In the genomic region with DNA sequence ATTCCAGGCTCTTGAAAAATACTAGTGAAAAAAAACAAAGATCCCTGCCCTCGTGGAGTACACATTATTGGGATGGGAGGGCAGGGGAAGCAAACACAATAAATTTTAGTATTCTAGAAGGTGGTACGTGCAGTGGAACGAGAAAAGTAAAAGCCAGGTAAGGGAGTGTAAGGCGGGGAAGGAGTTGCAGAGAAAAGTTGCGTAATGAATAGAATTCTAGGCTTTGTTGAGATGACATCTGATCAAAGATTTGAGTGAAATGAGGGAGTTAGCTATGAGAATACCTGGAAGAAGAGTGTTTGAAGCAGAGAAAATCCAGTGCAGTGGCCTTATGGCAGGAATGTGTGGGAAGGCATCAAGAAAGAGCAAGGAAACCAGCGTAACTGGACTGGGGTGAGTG, we compare ENCODE assay signal across 13 cellular contexts. TPM values are rescaled to one million over a fixed set of nuclear protein-coding genes. Genes with fewer than 3 reads are reported as not detected.
A peak's percentile ranks its signal among the peaks of the same experiment; 100 is the strongest.
DNase-seq lines count a peak whose midpoint lies in the region; ATAC-seq lines count a peak whose summit lies in the region.
"Had no signal": no experiment of that assay in that cellular context is flagged by ENCODE, and none has a peak within 500 bp of the region (broad histone marks: within the 10 kb centered on the region; RNA-seq: fewer than 3 reads in every experiment).

No MANE protein-coding gene starts in this region.

- no peak overlapping the region for H3K27ac Mint-ChIP-seq in activated naive CD4-positive, alpha-beta T cell treated with anti-CD3 and anti-CD28 coated beads for 36 hours
- peak overlapping the region in 1 of 2 donors; percentile 23 for H3K27ac Mint-ChIP-seq in activated naive CD4-positive, alpha-beta T cell treated with anti-CD3 and anti-CD28 coated beads, Interleukin-2, amount 50 U/mL, for 72 hours
- peak overlapping the region; percentile 47 for H3K27ac Mint-ChIP-seq in activated naive CD8-positive, alpha-beta T cell
- peak overlapping the region in 1 of 2 donors; percentile 3 for H3K27ac Mint-ChIP-seq in stimulated activated naive CD8-positive, alpha-beta T cell treated with anti-CD3 and anti-CD28 coated beads, Interleukin-15, amount 100 ng/mL, for 72 hours
- H3K27ac Mint-ChIP-seq: stimulated activated memory B cell treated with anti-CD40 and anti-IgM and Interleukin-4, amounts not matched to agents 10 μg/mL and 1 μg/mL and 100 μg/mL, for 72 hours had no signal

- ATAC-seq in activated naive CD4-positive, alpha-beta T cell treated with anti-CD3 and anti-CD28 coated beads, Interleukin-2, amount 50 U/mL, for 72 hours, result no peak
- no peak for ATAC-seq in stimulated activated naive CD8-positive, alpha-beta T cell treated with anti-CD3 and anti-CD28 coated beads, Interleukin-15, amount 100 ng/mL, for 72 hours
- no peak for ATAC-seq in HG03280 (IDR thresholded peaks at IDR 0.05; ENCODE audit: unreplicated experiment)
- ATAC-seq in left lobe of liver, result no peak
- ATAC-seq: gastrocnemius medialis; stimulated activated memory B cell treated with anti-CD40 and anti-IgM and Interleukin-4, amounts not matched to agents 10 μg/mL and 1 μg/mL and 100 μg/mL, for 72 hours had no signal

- DNase-seq in activated naive CD4-positive, alpha-beta T cell treated with anti-CD3 and anti-CD28 coated beads for 36 hours, result no peak
- no peak for DNase-seq in activated naive CD4-positive, alpha-beta T cell treated with anti-CD3 and anti-CD28 coated beads, Interleukin-2, amount 50 U/mL, for 72 hours (ENCODE audit: low spot score in 2 of 2)
- DNase-seq in stimulated activated naive CD8-positive, alpha-beta T cell treated with anti-CD3 and anti-CD28 coated beads, Interleukin-15, amount 100 ng/mL, for 72 hours, result no peak
- no peak for DNase-seq in left lobe of liver (ENCODE audit: low spot score)
- DNase-seq: DMS53; effector CD4-positive, alpha-beta T cell; gastrocnemius medialis; NCI-H1436; NCI-H524 treated with DMSO at 0.1 percent for 48 hours had no signal

- no peaks in the 10 kb centered on the region for H3K9me3 Mint-ChIP-seq in activated naive CD4-positive, alpha-beta T cell treated with anti-CD3 and anti-CD28 coated beads for 36 hours
- no peaks in the 10 kb centered on the region for H3K9me3 Mint-ChIP-seq in activated naive CD4-positive, alpha-beta T cell treated with anti-CD3 and anti-CD28 coated beads, Interleukin-2, amount 50 U/mL, for 72 hours
- H3K9me3 Mint-ChIP-seq in activated naive CD8-positive, alpha-beta T cell (ENCODE audit: low read depth), result no peaks in the 10 kb centered on the region
- H3K9me3 Mint-ChIP-seq in stimulated activated naive CD8-positive, alpha-beta T cell treated with anti-CD3 and anti-CD28 coated beads, Interleukin-15, amount 100 ng/mL, for 72 hours, result no peaks in the 10 kb centered on the region
- H3K9me3 Mint-ChIP-seq: stimulated activated memory B cell treated with anti-CD40 and anti-IgM and Interleukin-4, amounts not matched to agents 10 μg/mL and 1 μg/mL and 100 μg/mL, for 72 hours had no signal

- H3K4me3 Mint-ChIP-seq in activated naive CD4-positive, alpha-beta T cell treated with anti-CD3 and anti-CD28 coated beads for 36 hours, result peak overlapping the region; percentile 2
- H3K4me3 Mint-ChIP-seq in activated naive CD8-positive, alpha-beta T cell, result peak overlapping the region; percentile 96
- H3K4me3 Mint-ChIP-seq in stimulated activated naive CD8-positive, alpha-beta T cell treated with anti-CD3 and anti-CD28 coated beads, Interleukin-15, amount 100 ng/mL, for 72 hours, result peak overlapping the region; percentile 87 to 91
- H3K4me3 Mint-ChIP-seq: stimulated activated memory B cell treated with anti-CD40 and anti-IgM and Interleukin-4, amounts not matched to agents 10 μg/mL and 1 μg/mL and 100 μg/mL, for 72 hours had no signal

- intact Hi-C loops in activated naive CD4-positive, alpha-beta T cell treated with anti-CD3 and anti-CD28 coated beads for 36 hours (cut with micrococcal nuclease), result loop anchor here (5.0 kb wide), 1 partner anchor 143 kb away; a partner anchor contains a TSS

- peaks cover 57% of the 10 kb centered on the region for H3K4me1 Mint-ChIP-seq in activated naive CD4-positive, alpha-beta T cell treated with anti-CD3 and anti-CD28 coated beads for 36 hours (ENCODE audit: low read depth)
- H3K4me1 Mint-ChIP-seq in activated naive CD8-positive, alpha-beta T cell (ENCODE audit: low read depth), result peaks cover 68% of the 10 kb centered on the region
- peaks cover 68% of the 10 kb centered on the region for H3K4me1 Mint-ChIP-seq in stimulated activated naive CD8-positive, alpha-beta T cell treated with anti-CD3 and anti-CD28 coated beads, Interleukin-15, amount 100 ng/mL, for 72 hours

- CTCF ChIA-PET in activated naive CD4-positive, alpha-beta T cell treated with anti-CD3 and anti-CD28 coated beads for 36 hours (lab: Charles Lee), result interaction anchor here (0.8 to 2.0 kb wide), 4 partner anchors 9 to 148 kb away, joined by 3 to 7 read pairs (median 5); no protein-coding TSS in a partner anchor

- H3K36me3 Mint-ChIP-seq in activated naive CD4-positive, alpha-beta T cell treated with anti-CD3 and anti-CD28 coated beads for 36 hours (ENCODE audit: low read depth), result peaks cover 39% of the 10 kb centered on the region
- H3K36me3 Mint-ChIP-seq in activated naive CD4-positive, alpha-beta T cell treated with anti-CD3 and anti-CD28 coated beads, Interleukin-2, amount 50 U/mL, for 72 hours, result peaks cover 46 to 51% of the 10 kb centered on the region in 2 donors
- no peaks in the 10 kb centered on the region for H3K36me3 Mint-ChIP-seq in activated naive CD8-positive, alpha-beta T cell

- H3K27me3 Mint-ChIP-seq in activated naive CD4-positive, alpha-beta T cell treated with anti-CD3 and anti-CD28 coated beads for 36 hours (ENCODE audit: low read depth), result no peaks in the 10 kb centered on the region
- no peaks in the 10 kb centered on the region for H3K27me3 Mint-ChIP-seq in activated naive CD8-positive, alpha-beta T cell
- no peaks in the 10 kb centered on the region for H3K27me3 Mint-ChIP-seq in stimulated activated naive CD8-positive, alpha-beta T cell treated with anti-CD3 and anti-CD28 coated beads, Interleukin-15, amount 100 ng/mL, for 72 hours
- H3K27me3 Mint-ChIP-seq: stimulated activated memory B cell treated with anti-CD40 and anti-IgM and Interleukin-4, amounts not matched to agents 10 μg/mL and 1 μg/mL and 100 μg/mL, for 72 hours had no signal

RNA-seq across cellular contexts. Expression of a gene that starts 2.1 kb away (rescaled TPM):
- 100 to 1,000 TPM; 114 to 126 TPM for total RNA-seq in activated naive CD4-positive, alpha-beta T cell treated with anti-CD3 and anti-CD28 coated beads for 36 hours
- total RNA-seq in activated naive CD4-positive, alpha-beta T cell treated with anti-CD3 and anti-CD28 coated beads, Interleukin-2, amount 50 U/mL, for 72 hours, result 100 to 1,000 TPM; 117 to 136 TPM
- total RNA-seq in left lobe of liver, result 10.5 TPM

RNA-seq across cellular contexts. Expression of a gene that starts 4.6 kb away (rescaled TPM):
- total RNA-seq in activated naive CD4-positive, alpha-beta T cell treated with anti-CD3 and anti-CD28 coated beads for 36 hours, result 1 to 10 TPM; 5.7 to 5.9 TPM
- 1 to 10 TPM; 2.7 to 9.1 TPM for total RNA-seq in activated naive CD4-positive, alpha-beta T cell treated with anti-CD3 and anti-CD28 coated beads, Interleukin-2, amount 50 U/mL, for 72 hours
- total RNA-seq in left lobe of liver, result 39.0 TPM

RNA-seq across cellular contexts. Expression of a gene that starts 11.7 kb away (rescaled TPM):
- total RNA-seq in activated naive CD4-positive, alpha-beta T cell treated with anti-CD3 and anti-CD28 coated beads for 36 hours, result 1 to 10 TPM; 4.2 to 8.2 TPM
- total RNA-seq in activated naive CD4-positive, alpha-beta T cell treated with anti-CD3 and anti-CD28 coated beads, Interleukin-2, amount 50 U/mL, for 72 hours, result 10 to 100 TPM; 13.0 to 13.1 TPM
- 0.98 TPM for total RNA-seq in left lobe of liver

RNA-seq across cellular contexts. Expression of a gene that starts 24.8 kb away (rescaled TPM):
- not detected for total RNA-seq in activated naive CD4-positive, alpha-beta T cell treated with anti-CD3 and anti-CD28 coated beads for 36 hours
- total RNA-seq in activated naive CD4-positive, alpha-beta T cell treated with anti-CD3 and anti-CD28 coated beads, Interleukin-2, amount 50 U/mL, for 72 hours, result 1 to 10 TPM in 1 of 2 donors, under 1 TPM in 1; 0.87 to 1.1 TPM
- total RNA-seq in left lobe of liver, result not detected
- total RNA-seq: gastrocnemius medialis, pulmonary artery endothelial cell had no signal

RNA-seq across cellular contexts. Expression of a gene that starts 50.0 kb away (rescaled TPM):
- total RNA-seq in activated naive CD4-positive, alpha-beta T cell treated with anti-CD3 and anti-CD28 coated beads for 36 hours, result 10 to 100 TPM; 33.7 to 35.3 TPM
- total RNA-seq in activated naive CD4-positive, alpha-beta T cell treated with anti-CD3 and anti-CD28 coated beads, Interleukin-2, amount 50 U/mL, for 72 hours, result 10 to 100 TPM; 40.0 to 74.0 TPM
- 2.0 TPM for total RNA-seq in left lobe of liver

Comparison
In these comparisons a context has a peak if more than half of its experiments do, and no peak if none do; other contexts are left out.
1. H3K4me3 Mint-ChIP-seq: peak in every context shown above with its lines; median percentile 96 in activated naive CD8-positive, alpha-beta T cell; 89 in stimulated activated naive CD8-positive, alpha-beta T cell treated with anti-CD3 and anti-CD28 coated beads, Interleukin-15, amount 100 ng/mL, for 72 hours; 2 in activated naive CD4-positive, alpha-beta T cell treated with anti-CD3 and anti-CD28 coated beads for 36 hours.
2. RNA of a gene that starts 2.1 kb away (total RNA-seq): 117 to 136 TPM in activated naive CD4-positive, alpha-beta T cell treated with anti-CD3 and anti-CD28 coated beads, Interleukin-2, amount 50 U/mL, for 72 hours and 114 to 126 TPM in activated naive CD4-positive, alpha-beta T cell treated with anti-CD3 and anti-CD28 coated beads for 36 hours; 10.5 TPM in left lobe of liver (single experiment); every median in the first group is over 10 times any median in the second.